ENCODE assay signal across 24 cellular contexts in genomic region chr2:208096080-208096479, GRCh38. TPM values are rescaled to one million over a fixed set of nuclear protein-coding genes. Genes with fewer than 3 reads are reported as not detected.
DNase-seq lines count a peak whose midpoint lies in the region; ATAC-seq, FAIRE-seq and TF ChIP-seq lines count a peak whose summit lies in the region.
"Had no signal": no experiment of that assay in that cellular context is flagged by ENCODE, and none has a peak within 500 bp of the region (broad histone marks: within the 10 kb centered on the region; RNA-seq: fewer than 3 reads in every experiment).

No MANE protein-coding gene starts in this region.

- in situ Hi-C loops in HepG2 (cut with HindIII; ENCODE audit: extremely low pct_ligation_motif_present, low pct_unique_long_range_greater_than_20kb), result no loop called here

- H3K9me3 ChIP-seq in HepG2 (ENCODE audit: low read length) (no peaks in the 10 kb centered on the region), right lobe of liver (no peaks in the 10 kb centered on the region)

- FAIRE-seq in HepG2 (lab: Jason Lieb, UNC), result no peak
- FAIRE-seq: D721Med, GM12878, GM19239, H54 had no signal

- H3K4me1 ChIP-seq in HepG2 (ENCODE audit: insufficient read depth, low read length) (peaks cover 12% of the 10 kb centered on the region), right lobe of liver (peaks cover 0 to 5% (median 0%) of the 10 kb centered on the region in 4 donors), GM23338 (ENCODE audit: insufficient read depth) (peaks cover 10% of the 10 kb centered on the region)

- H3K36me3 Mint-ChIP-seq in GM23338 (ENCODE audit: low read depth), result no peaks in the 10 kb centered on the region
- H3K36me3 Mint-ChIP-seq in nephron progenitor cell (ENCODE audit: low read depth), result no peaks in the 10 kb centered on the region
- H3K36me3 Mint-ChIP-seq: CD14-positive monocyte; CD8-positive, alpha-beta memory T cell had no signal

- no peaks in the 10 kb centered on the region for H3F3A ChIP-seq in GM23338 (replicated peaks; ENCODE audit: low read depth)

- 57% methylated on average over 3 of the region's 3 CpGs for WGBS in HepG2 (ENCODE audit: low lambda C conversion rate)
- WGBS in right lobe of liver (ENCODE audit: insufficient coverage, low coverage, low lambda C conversion rate, missing lambda C conversion rate), result 77% methylated on average over 3 of the region's 3 CpGs

- POLR2A ChIA-PET in HepG2 (lab: Yijun Ruan, JAX), result no interaction called here
- POLR2A ChIA-PET in RWPE1 (lab: Yijun Ruan, JAX; ENCODE audit: low non-redundant PET), result no interaction called here

- TF ChIP-seq RAD21 in HepG2 (CRISPR knock-in tag; IDR thresholded peaks at IDR 0.05), result no peak

- no peaks in the 10 kb centered on the region for H4K20me1 ChIP-seq in HepG2 (ENCODE audit: insufficient read depth, low read length)
- no peaks in the 10 kb centered on the region for H4K20me1 ChIP-seq in GM23338 (replicated peaks; ENCODE audit: insufficient read depth)

- H3K4me1 Mint-ChIP-seq in GM23338, result peaks cover 6% of the 10 kb centered on the region
- no peaks in the 10 kb centered on the region for H3K4me1 Mint-ChIP-seq in nephron progenitor cell

- H3K79me2 ChIP-seq in HepG2 (ENCODE audit: insufficient read depth, low read length) (no peaks in the 10 kb centered on the region), GM23338 (replicated peaks; ENCODE audit: insufficient read depth) (no peaks in the 10 kb centered on the region)

- TF ChIP-seq EP300 in HepG2 (IDR thresholded peaks at IDR 0.05; ENCODE audit: low read depth in 2 of 2, low read length in 2 of 2) (no peak), HepG2 (CRISPR knock-in tag; IDR thresholded peaks at IDR 0.05; ENCODE audit: borderline replicate concordance) (no peak)

- H3K27me3 ChIP-seq in HepG2 (ENCODE audit: control insufficient read depth in 1 of 2, insufficient read depth in 2 of 2, low read length in 2 of 2) (peaks cover 1 to 11% of the 10 kb centered on the region in 2 experiments), right lobe of liver (no peaks in the 10 kb centered on the region), GM23338 (ENCODE audit: insufficient read depth) (no peaks in the 10 kb centered on the region)

- CTCF ChIA-PET in HepG2 (lab: Yijun Ruan, JAX; ENCODE audit: low intra/inter-chr PET ratio, low total read pairs) (no interaction called here), RWPE1 (lab: Yijun Ruan, JAX) (no interaction called here)

- TF ChIP-seq CTCF in HepG2 (CRISPR knock-in tag; IDR thresholded peaks at IDR 0.05) (no peak), right lobe of liver (IDR thresholded peaks at IDR 0.05) (no peak), GM23338 (conservative IDR thresholded peaks at IDR 0.05; ENCODE audit: low read depth in 2 of 2) (no peak), nephron progenitor cell (IDR thresholded peaks at IDR 0.05) (no peak), RWPE1 (conservative IDR thresholded peaks at IDR 0.05; ENCODE audit: low read depth) (no peak)

- H3K4me2 ChIP-seq in HepG2 (ENCODE audit: low read depth, low read length), result no peak overlapping the region
- H3K4me2 ChIP-seq in GM23338, result no peak overlapping the region

- H3K9me2 ChIP-seq in GM23338 (ENCODE audit: insufficient read depth), result no peaks in the 10 kb centered on the region

- no peaks in the 10 kb centered on the region for H3K9me3 Mint-ChIP-seq in GM23338
- no peaks in the 10 kb centered on the region for H3K9me3 Mint-ChIP-seq in nephron progenitor cell
- H3K9me3 Mint-ChIP-seq: CD4-positive, alpha-beta T cell; CD8-positive, alpha-beta memory T cell; HFFc6 had no signal

- no peak overlapping the region for H2AFZ ChIP-seq in HepG2 (ENCODE audit: low read length)
- H2AFZ ChIP-seq in GM23338, result peak overlapping the region; percentile 94

- H3K27me3 Mint-ChIP-seq in GM23338 (ENCODE audit: insufficient read depth, low read depth, poor library complexity) (peaks cover 3% of the 10 kb centered on the region), nephron progenitor cell (ENCODE audit: low read depth, poor library complexity) (peaks cover 9% of the 10 kb centered on the region)
- H3K27me3 Mint-ChIP-seq: CD4-positive, alpha-beta T cell had no signal

- no peaks in the 10 kb centered on the region for H3K36me3 ChIP-seq in HepG2 (replicated peaks in 1 of 2; ENCODE audit: control insufficient read depth in 1 of 2, insufficient read depth in 2 of 2, low read length in 2 of 2)
- no peaks in the 10 kb centered on the region for H3K36me3 ChIP-seq in right lobe of liver
- H3K36me3 ChIP-seq in GM23338 (ENCODE audit: insufficient read depth), result no peaks in the 10 kb centered on the region
- H3K36me3 ChIP-seq: HAP-1 had no signal

- DNase-seq in HepG2 (ENCODE audit: low spot score), result no peak
- DNase-seq in right lobe of liver, result no peak
- DNase-seq in GM23338 (ENCODE audit: low spot score), result no peak
- DNase-seq in nephron progenitor cell, result no peak
- no peak for DNase-seq in stimulated activated CD4-positive, alpha-beta T cell treated with anti-CD3 and anti-CD28 coated beads, Interleukin-4, amount 100 ng/mL, for 1 hour
- DNase-seq in RWPE1 (ENCODE audit: low spot score), result no peak
- DNase-seq in putamen (ENCODE audit: low spot score), result no peak
- DNase-seq: 8988T; CD4-positive, alpha-beta T cell; CD8-positive, alpha-beta memory T cell; DMS 273 treated with DMSO at 0.1 percent for 48 hours; DMS79; EL; GDM1; GOT3; HFFc6 had no signal

- no TSS peak for BruUV-seq in HepG2 (replicated peaks; lab: Mats Ljungman, UMichigan)

- no peak for TF ChIP-seq POLR2A in HepG2 (IDR thresholded peaks at IDR 0.05; ENCODE audit: insufficient read depth in 1 of 2, low read depth in 2 of 2, low read length in 2 of 2)
- no peak for TF ChIP-seq POLR2A in right lobe of liver (IDR thresholded peaks at IDR 0.05)

- intact Hi-C loops in HepG2 (cut with micrococcal nuclease; ENCODE audit: unreplicated experiment), result no loop called here
- intact Hi-C loops in right lobe of liver (cut with DNase I), result no loop called here

- H3K27ac ChIP-seq in HepG2 (ENCODE audit: extremely low read length, insufficient read depth, low read length) (no peak overlapping the region), right lobe of liver (no peak overlapping the region), GM23338 (ENCODE audit: low read depth) (no peak overlapping the region), RWPE1 (no peak overlapping the region)

- H3K4me3 Mint-ChIP-seq in GM23338, result no peak overlapping the region
- H3K4me3 Mint-ChIP-seq in nephron progenitor cell, result no peak overlapping the region
- H3K4me3 Mint-ChIP-seq: CD14-positive monocyte; CD4-positive, alpha-beta T cell; CD8-positive, alpha-beta memory T cell; HFFc6 had no signal

- no peak overlapping the region for H3K4me3 ChIP-seq in HepG2 (replicated peaks in 1 of 3; ENCODE audit: insufficient read depth in 1 of 3, low read depth in 2 of 3, low read length in 3 of 3)
- no peak overlapping the region for H3K4me3 ChIP-seq in right lobe of liver
- H3K4me3 ChIP-seq in GM23338, result no peak overlapping the region
- H3K4me3 ChIP-seq: GM12878, HAP-1 had no signal

- H3K9ac ChIP-seq in HepG2 (ENCODE audit: insufficient read depth, low read depth, low read length), result no peak overlapping the region

- ATAC-seq in HepG2, result peak; percentile 31; the same call in 1 of the 3 replicates
- ATAC-seq in right lobe of liver, result no peak
- ATAC-seq in GM23338, result no peak
- ATAC-seq: GM12878 had no signal

- H3K27ac Mint-ChIP-seq in GM23338 (no peak overlapping the region), nephron progenitor cell (peak overlapping the region; percentile 10)
- H3K27ac Mint-ChIP-seq: CD14-positive monocyte; CD4-positive, alpha-beta T cell; HFFc6 had no signal

RNA-seq across cellular contexts. Expression of gene CRYGD, which starts 28.2 kb away (rescaled TPM):
- not detected in 2 replicates for total RNA-seq in HepG2 (2016; rRNA removed; fragmentation: Illumina TruSeq; extraction: Trizol)
- not detected in 2 replicates for total RNA-seq in HepG2 (2016; cell fraction: cytosol; rRNA removed; fragmentation: Illumina TruSeq; extraction: Trizol; ENCODE audit: low read depth)
- total RNA-seq in HepG2 (2016; cell fraction: insoluble cytoplasmic fraction; rRNA removed; fragmentation: Illumina TruSeq; extraction: Trizol), result not detected in 2 replicates
- total RNA-seq in HepG2 (2016; cell fraction: membrane; rRNA removed; fragmentation: Illumina TruSeq; extraction: Trizol), result not detected in 2 replicates
- total RNA-seq in HepG2 (2016; cell fraction: nucleus; rRNA removed; fragmentation: Illumina TruSeq; extraction: Trizol), result not detected in 2 replicates
- polyA plus RNA-seq in HepG2 (2011; rRNA removed), result not detected in 2 replicates
- polyA plus RNA-seq in HepG2 (2011; cell fraction: cytosol; rRNA removed), result not detected in 2 replicates
- not detected in 2 replicates for polyA plus RNA-seq in HepG2 (2011; cell fraction: nucleus; rRNA removed)
- polyA plus RNA-seq in HepG2 (2012), result not detected in 2 replicates
- polyA plus RNA-seq in HepG2 (2016; cell fraction: cytosol; fragmentation: Illumina TruSeq; extraction: Trizol; ENCODE audit: low read depth), result not detected in 2 replicates
- polyA plus RNA-seq in HepG2 (2016; cell fraction: insoluble cytoplasmic fraction; fragmentation: Illumina TruSeq; extraction: Trizol; ENCODE audit: low read depth), result not detected in 2 replicates
- not detected in 2 replicates for polyA plus RNA-seq in HepG2 (2016; cell fraction: membrane; fragmentation: Illumina TruSeq; extraction: Trizol; ENCODE audit: low read depth)
- not detected in 2 replicates for polyA plus RNA-seq in HepG2 (2016; cell fraction: nucleus; fragmentation: Illumina TruSeq; extraction: Trizol; ENCODE audit: insufficient read depth, low read depth)
- not detected in 2 replicates for polyA minus RNA-seq in HepG2 (2011; rRNA and poly(A)+ RNA removed; ENCODE audit: low replicate concordance)
- polyA minus RNA-seq in HepG2 (2011; cell fraction: cytosol; rRNA and poly(A)+ RNA removed), result not detected in 2 replicates
- polyA minus RNA-seq in HepG2 (2011; cell fraction: nucleus; rRNA and poly(A)+ RNA removed), result not detected in 2 replicates
- total RNA-seq in right lobe of liver, result not detected
- 3.0 and 3.4 TPM in 2 replicates for total RNA-seq in GM23338 (2014; rRNA removed; shearing (Covaris generic))
- 22.6 and 23.9 TPM in 2 replicates for polyA plus RNA-seq in GM23338 (2016; fragmentation: Nextera tagmentation; extraction: Ambion mirVana)
- total RNA-seq: A673; CD4-positive, alpha-beta T cell; CD8-positive, alpha-beta memory T cell; GM12878; HFFc6 had no signal
- polyA plus RNA-seq: BJ; CD14-positive monocyte; CD8-positive, alpha-beta memory T cell; GM12878 had no signal

RNA-seq across cellular contexts. Expression of gene CRYGC, which starts 33.5 kb away (rescaled TPM):
- total RNA-seq in HepG2 (2016; rRNA removed; fragmentation: Illumina TruSeq; extraction: Trizol) (0.27 TPM in 1 of 2 replicates, not detected in the other), right lobe of liver (not detected)
- 0.44 TPM in 1 of 2 replicates, not detected in the other for total RNA-seq in HepG2 (2016; cell fraction: cytosol; rRNA removed; fragmentation: Illumina TruSeq; extraction: Trizol; ENCODE audit: low read depth)
- total RNA-seq in HepG2 (2016; cell fraction: insoluble cytoplasmic fraction; rRNA removed; fragmentation: Illumina TruSeq; extraction: Trizol), result 0.35 TPM in 1 of 2 replicates, not detected in the other
- total RNA-seq in HepG2 (2016; cell fraction: membrane; rRNA removed; fragmentation: Illumina TruSeq; extraction: Trizol), result 0.45 and 0.96 TPM in 2 replicates
- total RNA-seq in HepG2 (2016; cell fraction: nucleus; rRNA removed; fragmentation: Illumina TruSeq; extraction: Trizol), result not detected in 2 replicates
- polyA plus RNA-seq in HepG2 (2011; rRNA removed) (0.20 and 0.21 TPM in 2 replicates), GM23338 (2016; fragmentation: Nextera tagmentation; extraction: Ambion mirVana) (not detected in 2 replicates)
- not detected in 2 replicates for polyA plus RNA-seq in HepG2 (2011; cell fraction: cytosol; rRNA removed)
- not detected in 2 replicates for polyA plus RNA-seq in HepG2 (2011; cell fraction: nucleus; rRNA removed)
- not detected in 2 replicates for polyA plus RNA-seq in HepG2 (2012)
- polyA plus RNA-seq in HepG2 (2016; cell fraction: cytosol; fragmentation: Illumina TruSeq; extraction: Trizol; ENCODE audit: low read depth), result 0.24 TPM in 1 of 2 replicates, not detected in the other
- not detected in 2 replicates for polyA plus RNA-seq in HepG2 (2016; cell fraction: insoluble cytoplasmic fraction; fragmentation: Illumina TruSeq; extraction: Trizol; ENCODE audit: low read depth)
- polyA plus RNA-seq in HepG2 (2016; cell fraction: membrane; fragmentation: Illumina TruSeq; extraction: Trizol; ENCODE audit: low read depth), result 0.58 and 0.71 TPM in 2 replicates
- polyA plus RNA-seq in HepG2 (2016; cell fraction: nucleus; fragmentation: Illumina TruSeq; extraction: Trizol; ENCODE audit: insufficient read depth, low read depth), result not detected in 2 replicates
- not detected in 2 replicates for polyA minus RNA-seq in HepG2 (2011; rRNA and poly(A)+ RNA removed; ENCODE audit: low replicate concordance)
- polyA minus RNA-seq in HepG2 (2011; cell fraction: cytosol; rRNA and poly(A)+ RNA removed), result not detected in 2 replicates
- not detected in 2 replicates for polyA minus RNA-seq in HepG2 (2011; cell fraction: nucleus; rRNA and poly(A)+ RNA removed)
- total RNA-seq in GM23338 (2014; rRNA removed; shearing (Covaris generic)), result not detected in 2 replicates
- total RNA-seq: A673; CD4-positive, alpha-beta T cell; CD8-positive, alpha-beta memory T cell; GM12878; HFFc6 had no signal
- polyA plus RNA-seq: BJ; CD14-positive monocyte; CD8-positive, alpha-beta memory T cell; GM12878 had no signal

RNA-seq across cellular contexts. Expression of gene CRYGB, which starts 49.9 kb away (rescaled TPM):
- total RNA-seq in HepG2 (2016; rRNA removed; fragmentation: Illumina TruSeq; extraction: Trizol) (not detected in 2 replicates), right lobe of liver (not detected)
- not detected in 2 replicates for total RNA-seq in HepG2 (2016; cell fraction: cytosol; rRNA removed; fragmentation: Illumina TruSeq; extraction: Trizol; ENCODE audit: low read depth)
- not detected in 2 replicates for total RNA-seq in HepG2 (2016; cell fraction: insoluble cytoplasmic fraction; rRNA removed; fragmentation: Illumina TruSeq; extraction: Trizol)
- not detected in 2 replicates for total RNA-seq in HepG2 (2016; cell fraction: membrane; rRNA removed; fragmentation: Illumina TruSeq; extraction: Trizol)
- total RNA-seq in HepG2 (2016; cell fraction: nucleus; rRNA removed; fragmentation: Illumina TruSeq; extraction: Trizol), result not detected in 2 replicates
- polyA plus RNA-seq in HepG2 (2011; rRNA removed) (not detected in 2 replicates), GM23338 (2016; fragmentation: Nextera tagmentation; extraction: Ambion mirVana) (0.49 and 0.92 TPM in 2 replicates)
- not detected in 2 replicates for polyA plus RNA-seq in HepG2 (2011; cell fraction: cytosol; rRNA removed)
- polyA plus RNA-seq in HepG2 (2011; cell fraction: nucleus; rRNA removed), result not detected in 2 replicates
- not detected in 2 replicates for polyA plus RNA-seq in HepG2 (2012)
- polyA plus RNA-seq in HepG2 (2016; cell fraction: cytosol; fragmentation: Illumina TruSeq; extraction: Trizol; ENCODE audit: low read depth), result not detected in 2 replicates
- polyA plus RNA-seq in HepG2 (2016; cell fraction: insoluble cytoplasmic fraction; fragmentation: Illumina TruSeq; extraction: Trizol; ENCODE audit: low read depth), result not detected in 2 replicates
- polyA plus RNA-seq in HepG2 (2016; cell fraction: membrane; fragmentation: Illumina TruSeq; extraction: Trizol; ENCODE audit: low read depth), result not detected in 2 replicates
- not detected in 2 replicates for polyA plus RNA-seq in HepG2 (2016; cell fraction: nucleus; fragmentation: Illumina TruSeq; extraction: Trizol; ENCODE audit: insufficient read depth, low read depth)
- not detected in 2 replicates for polyA minus RNA-seq in HepG2 (2011; rRNA and poly(A)+ RNA removed; ENCODE audit: low replicate concordance)
- polyA minus RNA-seq in HepG2 (2011; cell fraction: cytosol; rRNA and poly(A)+ RNA removed), result not detected in 2 replicates
- not detected in 2 replicates for polyA minus RNA-seq in HepG2 (2011; cell fraction: nucleus; rRNA and poly(A)+ RNA removed)
- total RNA-seq in GM23338 (2014; rRNA removed; shearing (Covaris generic)), result 1.9 TPM in 1 of 2 replicates, not detected in the other
- total RNA-seq: A673; CD4-positive, alpha-beta T cell; CD8-positive, alpha-beta memory T cell; GM12878; HFFc6 had no signal
- polyA plus RNA-seq: BJ; CD14-positive monocyte; CD8-positive, alpha-beta memory T cell; GM12878 had no signal
